Comparison of ENCODE assay signal across 17 cellular contexts in the genomic region with DNA sequence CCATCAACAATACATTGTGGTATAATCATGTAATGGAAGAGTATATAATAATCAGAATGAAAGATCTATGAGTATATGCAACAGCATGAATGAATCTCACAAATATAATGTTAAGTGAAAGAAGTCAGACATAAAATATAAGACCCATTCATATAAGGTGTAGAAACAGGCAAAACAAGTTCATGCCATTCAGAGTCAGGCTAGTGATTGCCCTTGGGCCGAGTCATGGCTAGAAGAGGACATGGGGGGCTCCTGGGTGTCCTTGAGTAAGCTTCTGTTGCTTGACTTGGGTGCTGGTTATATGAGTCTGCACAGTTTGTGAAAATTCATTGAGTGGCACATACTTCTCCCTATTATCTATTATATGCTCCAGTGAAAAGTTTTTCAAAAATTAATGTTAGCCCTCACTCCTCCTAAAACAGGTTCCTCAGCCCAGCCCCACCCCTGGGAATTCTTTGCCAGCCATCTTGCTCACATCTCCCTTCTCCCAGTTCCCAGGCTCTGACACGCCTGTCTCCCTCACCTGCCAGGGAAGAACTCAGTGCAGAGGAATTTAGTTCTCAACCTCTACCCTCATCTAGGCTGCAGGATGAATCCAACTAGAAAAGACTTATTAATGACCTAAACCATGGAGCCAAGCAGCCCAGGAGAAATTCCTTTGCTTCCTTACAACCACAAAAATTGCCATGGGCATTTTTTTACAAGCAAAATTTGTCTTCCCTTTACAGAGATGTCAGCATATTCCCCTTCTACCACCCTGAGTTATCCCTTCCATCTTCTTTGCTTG. TPM values are rescaled to one million over a fixed set of nuclear protein-coding genes. Genes with fewer than 3 reads are reported as not detected.
DNase-seq lines count a peak whose midpoint lies in the region; ATAC-seq and TF ChIP-seq lines count a peak whose summit lies in the region.
"Had no signal": no experiment of that assay in that cellular context is flagged by ENCODE, and none has a peak within 500 bp of the region (broad histone marks: within the 10 kb centered on the region; RNA-seq: fewer than 3 reads in every experiment).

No MANE protein-coding gene starts in this region.

- H3K36me3 ChIP-seq in HCT116 (ENCODE audit: control insufficient read depth in 1 of 2, insufficient read depth in 2 of 2, low read length in 2 of 2) = no peaks in the 10 kb centered on the region
- H3K36me3 ChIP-seq in RWPE2 (ENCODE audit: low read depth) = no peaks in the 10 kb centered on the region
- H3K36me3 ChIP-seq: cardiac muscle cell, neutrophil had no signal

- no peaks in the 10 kb centered on the region for H4K20me1 ChIP-seq in HCT116 (ENCODE audit: insufficient read depth)

- TF ChIP-seq POLR2A in HCT116 (IDR thresholded peaks at IDR 0.05; ENCODE audit: borderline replicate concordance, extremely low read depth, insufficient read depth, insufficient read length) = no peak

- no peaks in the 10 kb centered on the region for H3K79me2 ChIP-seq in HCT116 (ENCODE audit: insufficient read depth, low read length)

- BruUV-seq in HCT116 (replicated peaks; lab: Mats Ljungman, UMichigan) = no TSS peak

- H3K27ac ChIP-seq in HCT116 (ENCODE audit: low read depth, low read length) = peak overlapping the region; percentile 72
- H3K27ac ChIP-seq in RWPE2 (ENCODE audit: poor library complexity, severe bottlenecking) = peak overlapping the region; percentile 85
- H3K27ac ChIP-seq: cardiac muscle cell, neutrophil had no signal

- peak overlapping the region; percentile 86 for H3K4me2 ChIP-seq in HCT116 (ENCODE audit: low read length)

- H3K4me1 ChIP-seq in HCT116 (ENCODE audit: control insufficient read depth in 1 of 2, insufficient read depth in 2 of 2, low read length in 2 of 2) (peaks cover 29 to 37% of the 10 kb centered on the region in 2 experiments), RWPE2 (ENCODE audit: insufficient read depth, poor library complexity, severe bottlenecking) (peaks cover 27% of the 10 kb centered on the region)

- ATAC-seq in HCT116 = peak; percentile 50; the same call in 1 of the 2 replicates
- ATAC-seq in RWPE2 (ENCODE audit: low read depth) = peak; percentile 98
- no peak for ATAC-seq in HG02798 (IDR thresholded peaks at IDR 0.05; ENCODE audit: poor library complexity, unreplicated experiment)
- ATAC-seq in HG02759 (IDR thresholded peaks at IDR 0.05; ENCODE audit: unreplicated experiment) = no peak
- ATAC-seq: activated CD4-positive, CD25-positive, alpha-beta regulatory T cell treated with anti-CD3 and anti-CD28 coated beads, Interleukin-2, amount 50 U/mL, for 24 hours; activated T-cell treated with anti-CD3 and anti-CD28 coated beads, Interleukin-2, amount 50 U/mL, for 72 hours had no signal

- intact Hi-C loops in HCT116 (cut with micrococcal nuclease) = no loop called here

- H3K4me3 ChIP-seq in HCT116 (replicated peaks in 1 of 2; ENCODE audit: low read depth in 1 of 2, low read length in 2 of 2) (no peak overlapping the region; a peak in 1 of 4 replicates), RWPE2 (ENCODE audit: severe bottlenecking) (no peak overlapping the region), fibroblast of the aortic adventitia (ENCODE audit: low read depth, low read length) (no peak overlapping the region)
- H3K4me3 ChIP-seq: cardiac muscle cell had no signal

- H3K4me3 Mint-ChIP-seq in type B pancreatic cell = no peak overlapping the region
- H3K4me3 Mint-ChIP-seq: activated T-cell treated with anti-CD3 and anti-CD28 coated beads, Interleukin-2, amount 50 U/mL, for 72 hours; stimulated activated naive CD8-positive, alpha-beta T cell treated with anti-CD3 and anti-CD28 coated beads, Interleukin-15, Interleukin-2, amounts not matched to agents 100 ng/mL and 50 ng/mL, for 24 hours had no signal

- no peaks in the 10 kb centered on the region for H3K9me3 Mint-ChIP-seq in type B pancreatic cell

- DNase-seq in HCT116 (ENCODE audit: low read depth, low spot score) = no peak
- peak; percentile 86 for DNase-seq in RWPE2 (ENCODE audit: low spot score)
- DNase-seq in fibroblast of the aortic adventitia (ENCODE audit: low read depth) = peak; percentile 58
- DNase-seq in type B pancreatic cell (ENCODE audit: extremely low spot score, unreplicated experiment) = no peak
- no peak for DNase-seq in DMS 273 (lab: John Stamatoyannopoulos, UW; ENCODE audit: unreplicated experiment)
- no peak for DNase-seq in NCI-H526 treated with DMSO at 0.1 percent for 48 hours (lab: John Stamatoyannopoulos, UW)
- DNase-seq: activated T-cell treated with anti-CD3 and anti-CD28 coated beads, Interleukin-2, amount 50 U/mL, for 72 hours; Kasumi-1; left cardiac atrium; NCI-H2171; stimulated activated CD4-positive, alpha-beta T cell treated with anti-CD3 and anti-CD28 coated beads, Interleukin-1b, Interleukin-23, amount 100 ng/mL, for 48 hours had no signal

- H3K27ac Mint-ChIP-seq in type B pancreatic cell = peak overlapping the region; percentile 60
- H3K27ac Mint-ChIP-seq: activated T-cell treated with anti-CD3 and anti-CD28 coated beads, Interleukin-2, amount 50 U/mL, for 72 hours; stimulated activated naive CD8-positive, alpha-beta T cell treated with anti-CD3 and anti-CD28 coated beads, Interleukin-15, Interleukin-2, amounts not matched to agents 100 ng/mL and 50 ng/mL, for 24 hours had no signal

- no peaks in the 10 kb centered on the region for H3K27me3 Mint-ChIP-seq in type B pancreatic cell

- RAD21 ChIA-PET in HCT116 (lab: Charles Lee; ENCODE audit: low non-redundant PET in 1 of 2, low total read pairs in 2 of 2, uncharacterized antibody in 2 of 2, unreplicated experiment in 2 of 2) = no interaction called here

- POLR2A ChIA-PET in HCT116 (lab: Charles Lee) = interaction anchor here (2.2 kb wide), 1 partner anchor 17 kb away, joined by 10 read pairs; no protein-coding TSS in a partner anchor

- H3K9me3 ChIP-seq in HCT116 (ENCODE audit: control insufficient read depth in 1 of 2, insufficient read depth in 1 of 2, low read depth in 1 of 2, low read length in 2 of 2) = peaks cover 0 to 4% of the 10 kb centered on the region in 2 experiments; a peak in 1 of 4 replicates
- H3K9me3 ChIP-seq in RWPE2 (ENCODE audit: severe bottlenecking) = no peaks in the 10 kb centered on the region
- H3K9me3 ChIP-seq: neutrophil had no signal

- no peaks in the 10 kb centered on the region for H3K27me3 ChIP-seq in HCT116 (ENCODE audit: insufficient read depth, low read length)
- H3K27me3 ChIP-seq in RWPE2 (ENCODE audit: insufficient read depth, poor library complexity, severe bottlenecking) = no peaks in the 10 kb centered on the region
- H3K27me3 ChIP-seq: cardiac muscle cell had no signal

- TF ChIP-seq CTCF in HCT116 (IDR thresholded peaks at IDR 0.05 in 2 of 3, conservative IDR thresholded peaks at IDR 0.05 in 1 of 3; ENCODE audit: borderline replicate concordance in 1 of 3, insufficient read depth in 1 of 3, low read depth in 2 of 3, low read length in 2 of 3) = no peak
- no peak for TF ChIP-seq CTCF in RWPE2 (IDR thresholded peaks at IDR 0.05; ENCODE audit: poor library complexity, severe bottlenecking)
- no peak for TF ChIP-seq CTCF in fibroblast of the aortic adventitia (IDR thresholded peaks at IDR 0.05; ENCODE audit: insufficient read depth, low read length)
- no peak for TF ChIP-seq CTCF in type B pancreatic cell (conservative IDR thresholded peaks at IDR 0.05)

- H2AFZ ChIP-seq in HCT116 (ENCODE audit: low read depth, low read length, poor library complexity, severe bottlenecking) = peak overlapping the region; percentile 80

- H3K36me3 Mint-ChIP-seq in type B pancreatic cell = no peaks in the 10 kb centered on the region

- CTCF ChIA-PET in HCT116 (lab: Charles Lee) = no interaction called here

- no peaks in the 10 kb centered on the region for H3K4me1 Mint-ChIP-seq in type B pancreatic cell (ENCODE audit: unreplicated experiment)

- no peaks in the 10 kb centered on the region for H3K9me2 ChIP-seq in HCT116 (ENCODE audit: insufficient read depth)

- H3K9ac ChIP-seq in HCT116 (ENCODE audit: low read length) = peak overlapping the region; percentile 46

- TF ChIP-seq RAD21 in HCT116 (IDR thresholded peaks at IDR 0.05; ENCODE audit: low read depth) = no peak

TF ChIP-seq in HCT116, 20 proteins besides CTCF, POLR2A, EP300 and RAD21:
- TF ChIP-seq SP1 (IDR thresholded peaks at IDR 0.05; ENCODE audit: low read depth) (peak; percentile 6; the same call in 1 of the 2 replicates), ELF1 (IDR thresholded peaks at IDR 0.05; ENCODE audit: borderline replicate concordance, low read depth) (no peak), YY1 (IDR thresholded peaks at IDR 0.05; ENCODE audit: extremely low read depth, insufficient replicate concordance, low read depth, low read length) (peak; percentile 55)

RNA-seq across cellular contexts. Expression of gene NFAT5, which starts 52.4 kb away (rescaled TPM):
- total RNA-seq in HCT116 (2021; ENCODE audit: unreplicated experiment) (67.4 TPM), fibroblast of the aortic adventitia (ENCODE audit: low replicate concordance) (16.1 and 53.9 TPM in 2 replicates), type B pancreatic cell (ENCODE audit: low replicate concordance) (25.0 and 30.1 TPM in 2 replicates)
- 14.4 and 17.5 TPM in 2 replicates for polyA plus RNA-seq in HCT116 (2012)

Comparison
In these comparisons a context has a peak if more than half of its experiments do, and no peak if none do; other contexts are left out.
1. ATAC-seq: peak in HCT116 (single experiment) and RWPE2 (single experiment); none in HG02798 (single experiment) and HG02759 (single experiment).
2. DNase-seq: peak in RWPE2 (single experiment) and fibroblast of the aortic adventitia (single experiment); none in HCT116 (single experiment), type B pancreatic cell (single experiment), DMS 273 (single experiment) and NCI-H526 treated with DMSO at 0.1 percent for 48 hours (single experiment).